ENCODE assay signal across 1 cellular context in the genomic region with DNA sequence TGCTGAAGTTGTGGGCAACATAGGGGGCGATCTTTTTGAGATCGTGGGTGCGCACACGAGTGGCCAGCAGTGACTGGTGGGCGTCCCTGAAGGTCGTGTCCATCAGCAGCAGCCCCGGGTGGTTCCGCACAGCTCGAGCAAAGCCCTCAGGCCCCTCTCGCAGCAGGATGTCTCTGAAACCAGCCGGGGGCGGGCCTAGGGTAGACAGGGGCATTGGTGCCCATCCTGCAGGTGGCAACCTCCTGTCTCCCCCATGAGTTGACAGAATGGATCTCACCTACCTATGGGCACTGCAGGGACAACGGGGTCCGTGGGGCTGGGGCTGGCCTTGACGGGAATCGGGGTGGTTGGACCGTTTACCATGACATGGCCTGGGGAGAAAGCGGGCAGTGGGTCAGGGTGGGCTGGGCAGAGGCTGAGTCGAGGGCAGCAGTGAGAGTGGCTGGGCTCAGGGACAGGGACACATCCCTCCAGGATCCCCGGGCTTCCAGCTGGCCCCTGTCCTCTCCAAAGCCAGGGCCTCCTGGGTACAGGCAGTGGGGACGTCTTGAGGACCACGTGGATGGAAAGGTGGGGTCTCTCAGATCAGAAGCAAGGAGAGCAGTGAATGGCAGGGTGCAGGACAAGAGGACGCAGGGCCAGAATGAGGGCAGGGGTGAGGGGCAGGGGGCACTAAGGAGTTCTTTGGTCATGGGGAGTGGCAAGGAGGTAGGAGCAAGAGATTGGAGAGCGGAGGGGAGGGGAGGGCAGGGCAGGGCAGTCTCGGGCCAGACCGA.
TF ChIP-seq lines count a peak whose summit lies in the region.

No MANE protein-coding gene starts in this region.

TF ChIP-seq in SK-N-SH treated with all-trans-retinoic acid at 6 μM for 48 hours, 23 proteins besides CTCF, POLR2A, EP300 and RAD21 (continued from another document):
- TF ChIP-seq PATZ1 (CRISPR knock-in tag; IDR thresholded peaks at IDR 0.05; ENCODE audit: borderline replicate concordance) (no peak), BACH2 (CRISPR knock-in tag; IDR thresholded peaks at IDR 0.05; ENCODE audit: borderline replicate concordance) (no peak), RARB (CRISPR knock-in tag; IDR thresholded peaks at IDR 0.05) (no peak), ZNF8 (CRISPR knock-in tag; IDR thresholded peaks at IDR 0.05) (no peak), TSHZ2 (CRISPR knock-in tag; IDR thresholded peaks at IDR 0.05) (no peak), GLIS3 (CRISPR knock-in tag; IDR thresholded peaks at IDR 0.05) (no peak), ESRRG (CRISPR knock-in tag; IDR thresholded peaks at IDR 0.05) (no peak), CSDC2 (CRISPR knock-in tag; IDR thresholded peaks at IDR 0.05) (no peak)
- TF ChIP-seq, protein P1, sequence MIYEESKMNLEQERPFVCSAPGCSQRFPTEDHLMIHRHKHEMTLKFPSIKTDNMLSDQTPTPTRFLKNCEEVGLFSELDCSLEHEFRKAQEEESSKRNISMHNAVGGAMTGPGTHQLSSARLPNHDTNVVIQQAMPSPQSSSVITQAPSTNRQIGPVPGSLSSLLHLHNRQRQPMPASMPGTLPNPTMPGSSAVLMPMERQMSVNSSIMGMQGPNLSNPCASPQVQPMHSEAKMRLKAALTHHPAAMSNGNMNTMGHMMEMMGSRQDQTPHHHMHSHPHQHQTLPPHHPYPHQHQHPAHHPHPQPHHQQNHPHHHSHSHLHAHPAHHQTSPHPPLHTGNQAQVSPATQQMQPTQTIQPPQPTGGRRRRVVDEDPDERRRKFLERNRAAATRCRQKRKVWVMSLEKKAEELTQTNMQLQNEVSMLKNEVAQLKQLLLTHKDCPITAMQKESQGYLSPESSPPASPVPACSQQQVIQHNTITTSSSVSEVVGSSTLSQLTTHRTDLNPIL (CRISPR knock-in tag; IDR thresholded peaks at IDR 0.05; ENCODE audit: low read depth) = no peak
